27 cellular contexts compared by ENCODE assay signal in the genomic region with DNA sequence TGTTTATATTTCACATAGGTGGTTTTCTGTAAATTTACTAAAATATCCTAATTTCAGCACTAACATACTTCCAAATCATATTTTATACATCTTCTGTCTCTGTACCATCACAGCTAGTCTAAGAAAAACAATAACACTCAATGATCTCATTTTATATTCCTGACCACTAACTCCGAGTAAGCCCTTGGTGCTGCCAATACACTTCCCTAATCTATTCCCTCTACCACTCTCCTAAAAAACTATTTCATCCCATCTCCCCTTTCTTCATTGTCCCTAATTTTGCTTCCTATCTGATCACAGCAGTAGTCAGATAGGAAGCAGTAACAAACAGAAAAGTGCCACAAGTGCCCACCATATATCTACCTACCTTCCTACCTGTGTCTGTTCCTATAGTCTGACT.
"Had no signal": no experiment of that assay in that cellular context is flagged by ENCODE, and none has a peak within 500 bp of the region (broad histone marks: within the 10 kb centered on the region; RNA-seq: fewer than 3 reads in every experiment).

No MANE protein-coding gene starts in this region.

- ATAC-seq: stimulated activated effector memory CD8-positive, alpha-beta T cell treated with anti-CD3 and anti-CD28 coated beads, Interleukin-12 subunit alpha, Interleukin-12 subunit beta, amount 100 ng/mL, for 72 hours; stimulated activated memory B cell treated with anti-CD40 and anti-IgM and Interleukin-4, amounts not matched to agents 10 μg/mL and 1 μg/mL and 100 μg/mL, for 72 hours; stimulated activated naive B cell treated with anti-CD40 and anti-IgM and Interleukin-4, amounts not matched to agents 10 μg/mL and 1 μg/mL and 100 μg/mL, for 72 hours; stimulated activated naive CD8-positive, alpha-beta T cell treated with anti-CD3 and anti-CD28 coated beads, Interleukin-15, amount 100 ng/mL, for 72 hours; stimulated activated naive CD8-positive, alpha-beta T cell treated with anti-CD3 and anti-CD28 coated beads, Interleukin-15, Interleukin-2, amounts not matched to agents 100 U/mL and 50 U/mL, for 24 hours; upper lobe of right lung had no signal

- H3K27me3 ChIP-seq: stomach, suprapubic skin, testis, thyroid gland, tibial artery, tibial nerve, transverse colon, upper lobe of left lung, upper lobe of right lung, uterus, vagina had no signal

- H3K4me1 ChIP-seq: testis had no signal

- H3K36me3 ChIP-seq: stomach, suprapubic skin, thoracic aorta, thyroid gland, tibial artery, tibial nerve, transverse colon, upper lobe of left lung, upper lobe of right lung, uterus, vagina had no signal

- H3K27ac ChIP-seq: stomach, suprapubic skin, testis, thoracic aorta, thyroid gland, tibial artery, tibial nerve, transverse colon, upper lobe of left lung, upper lobe of right lung, uterus, vagina had no signal

- FAIRE-seq: urothelium cell line had no signal

- DNase-seq: stimulated activated CD4-positive, alpha-beta T cell treated with anti-CD3 and anti-CD28 coated beads, Interleukin-2, amount 100 ng/mL, for 48 hours; stimulated activated CD4-positive, alpha-beta T cell treated with anti-CD3 and anti-CD28 coated beads, Interleukin-4, amount 100 ng/mL, for 1 hour; stimulated activated CD4-positive, alpha-beta T cell treated with anti-CD3 and anti-CD28 coated beads, Interleukin-4, amount 100 ng/mL, for 24 hours; stimulated activated CD4-positive, alpha-beta T cell treated with anti-CD3 and anti-CD28 coated beads, Interleukin-4, amount 100 ng/mL, for 4 hours; stimulated activated CD8-positive, alpha-beta memory T cell treated with anti-CD3 and anti-CD28 coated beads, Interleukin-4, amount 100 ng/mL, for 48 hours; stimulated activated naive B cell treated with anti-CD40 and anti-IgM and Interleukin-4, amounts not matched to agents 10 μg/mL and 1 μg/mL and 100 μg/mL, for 72 hours; stimulated activated naive CD4-positive, alpha-beta T cell; stimulated activated naive CD4-positive, alpha-beta T cell treated with Interleukin-2 at 50 U/mL for 16 hours; stimulated activated naive CD8-positive, alpha-beta T cell treated with anti-CD3 and anti-CD28 coated beads, Interleukin-15, amount 100 ng/mL, for 72 hours; stimulated activated naive CD8-positive, alpha-beta T cell treated with anti-CD3 and anti-CD28 coated beads, Interleukin-15, Interleukin-2, amounts not matched to agents 100 U/mL and 50 U/mL, for 24 hours; stomach; substantia nigra; testis; thyroid gland; tibial artery; transverse colon; trophoblast cell; upper lobe of left lung; upper lobe of right lung; uterus had no signal

- H3K9me3 ChIP-seq: stomach, suprapubic skin, testis, thoracic aorta, thyroid gland, tibial artery, tibial nerve, transverse colon, upper lobe of left lung, upper lobe of right lung, uterus, vagina had no signal

- H3K4me3 ChIP-seq: stomach, suprapubic skin, testis, thoracic aorta, thyroid gland, tibial artery, tibial nerve, transverse colon, upper lobe of left lung, upper lobe of right lung, uterus, vagina had no signal
